In the genomic region with DNA sequence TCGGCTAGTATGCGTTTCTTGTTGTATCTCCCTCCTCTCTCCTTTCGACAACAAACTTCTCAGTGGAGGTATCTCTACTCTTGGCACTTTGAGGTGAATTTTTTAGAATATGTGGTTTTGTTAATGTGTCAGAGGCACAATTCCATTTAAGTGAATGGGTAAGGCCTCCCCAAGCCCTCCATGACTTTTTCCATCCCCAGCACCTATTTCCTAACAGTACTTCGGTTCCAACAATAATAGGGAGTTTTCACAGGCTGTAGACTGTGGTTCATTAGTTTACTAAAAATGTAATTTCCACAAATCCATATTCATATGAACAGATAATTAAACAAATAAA, we compare ENCODE assay signal across 1 cellular context.
TF ChIP-seq lines count a peak whose summit lies in the region.

No MANE protein-coding gene starts in this region.

TF ChIP-seq in GM23338, 12 proteins besides CTCF, POLR2A, EP300 and RAD21 (continued from another document):
- TF ChIP-seq, protein P1, sequence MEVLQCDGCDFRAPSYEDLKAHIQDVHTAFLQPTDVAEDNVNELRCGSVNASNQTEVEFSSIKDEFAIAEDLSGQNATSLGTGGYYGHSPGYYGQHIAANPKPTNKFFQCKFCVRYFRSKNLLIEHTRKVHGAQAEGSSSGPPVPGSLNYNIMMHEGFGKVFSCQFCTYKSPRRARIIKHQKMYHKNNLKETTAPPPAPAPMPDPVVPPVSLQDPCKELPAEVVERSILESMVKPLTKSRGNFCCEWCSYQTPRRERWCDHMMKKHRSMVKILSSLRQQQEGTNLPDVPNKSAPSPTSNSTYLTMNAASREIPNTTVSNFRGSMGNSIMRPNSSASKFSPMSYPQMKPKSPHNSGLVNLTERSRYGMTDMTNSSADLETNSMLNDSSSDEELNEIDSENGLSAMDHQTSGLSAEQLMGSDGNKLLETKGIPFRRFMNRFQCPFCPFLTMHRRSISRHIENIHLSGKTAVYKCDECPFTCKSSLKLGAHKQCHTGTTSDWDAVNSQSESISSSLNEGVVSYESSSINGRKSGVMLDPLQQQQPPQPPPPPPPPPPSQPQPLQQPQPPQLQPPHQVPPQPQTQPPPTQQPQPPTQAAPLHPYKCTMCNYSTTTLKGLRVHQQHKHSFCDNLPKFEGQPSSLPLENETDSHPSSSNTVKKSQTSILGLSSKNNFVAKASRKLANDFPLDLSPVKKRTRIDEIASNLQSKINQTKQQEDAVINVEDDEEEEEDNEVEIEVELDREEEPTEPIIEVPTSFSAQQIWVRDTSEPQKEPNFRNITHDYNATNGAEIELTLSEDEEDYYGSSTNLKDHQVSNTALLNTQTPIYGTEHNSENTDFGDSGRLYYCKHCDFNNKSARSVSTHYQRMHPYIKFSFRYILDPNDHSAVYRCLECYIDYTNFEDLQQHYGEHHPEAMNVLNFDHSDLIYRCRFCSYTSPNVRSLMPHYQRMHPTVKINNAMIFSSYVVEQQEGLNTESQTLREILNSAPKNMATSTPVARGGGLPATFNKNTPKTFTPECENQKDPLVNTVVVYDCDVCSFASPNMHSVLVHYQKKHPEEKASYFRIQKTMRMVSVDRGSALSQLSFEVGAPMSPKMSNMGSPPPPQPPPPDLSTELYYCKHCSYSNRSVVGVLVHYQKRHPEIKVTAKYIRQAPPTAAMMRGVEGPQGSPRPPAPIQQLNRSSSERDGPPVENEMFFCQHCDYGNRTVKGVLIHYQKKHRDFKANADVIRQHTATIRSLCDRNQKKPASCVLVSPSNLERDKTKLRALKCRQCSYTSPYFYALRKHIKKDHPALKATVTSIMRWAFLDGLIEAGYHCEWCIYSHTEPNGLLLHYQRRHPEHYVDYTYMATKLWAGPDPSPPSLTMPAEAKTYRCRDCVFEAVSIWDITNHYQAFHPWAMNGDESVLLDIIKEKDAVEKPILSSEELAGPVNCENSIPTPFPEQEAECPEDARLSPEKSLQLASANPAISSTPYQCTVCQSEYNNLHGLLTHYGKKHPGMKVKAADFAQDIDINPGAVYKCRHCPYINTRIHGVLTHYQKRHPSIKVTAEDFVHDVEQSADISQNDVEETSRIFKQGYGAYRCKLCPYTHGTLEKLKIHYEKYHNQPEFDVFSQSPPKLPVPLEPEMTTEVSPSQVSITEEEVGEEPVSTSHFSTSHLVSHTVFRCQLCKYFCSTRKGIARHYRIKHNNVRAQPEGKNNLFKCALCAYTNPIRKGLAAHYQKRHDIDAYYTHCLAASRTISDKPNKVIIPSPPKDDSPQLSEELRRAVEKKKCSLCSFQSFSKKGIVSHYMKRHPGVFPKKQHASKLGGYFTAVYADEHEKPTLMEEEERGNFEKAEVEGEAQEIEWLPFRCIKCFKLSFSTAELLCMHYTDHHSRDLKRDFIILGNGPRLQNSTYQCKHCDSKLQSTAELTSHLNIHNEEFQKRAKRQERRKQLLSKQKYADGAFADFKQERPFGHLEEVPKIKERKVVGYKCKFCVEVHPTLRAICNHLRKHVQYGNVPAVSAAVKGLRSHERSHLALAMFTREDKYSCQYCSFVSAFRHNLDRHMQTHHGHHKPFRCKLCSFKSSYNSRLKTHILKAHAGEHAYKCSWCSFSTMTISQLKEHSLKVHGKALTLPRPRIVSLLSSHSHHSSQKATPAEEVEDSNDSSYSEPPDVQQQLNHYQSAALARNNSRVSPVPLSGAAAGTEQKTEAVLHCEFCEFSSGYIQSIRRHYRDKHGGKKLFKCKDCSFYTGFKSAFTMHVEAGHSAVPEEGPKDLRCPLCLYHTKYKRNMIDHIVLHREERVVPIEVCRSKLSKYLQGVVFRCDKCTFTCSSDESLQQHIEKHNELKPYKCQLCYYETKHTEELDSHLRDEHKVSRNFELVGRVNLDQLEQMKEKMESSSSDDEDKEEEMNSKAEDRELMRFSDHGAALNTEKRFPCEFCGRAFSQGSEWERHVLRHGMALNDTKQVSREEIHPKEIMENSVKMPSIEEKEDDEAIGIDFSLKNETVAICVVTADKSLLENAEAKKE (CRISPR knock-in tag; IDR thresholded peaks at IDR 0.05), result no peak
- TF ChIP-seq NANOG (IDR thresholded peaks at IDR 0.05; ENCODE audit: borderline replicate concordance), result no peak
- no peak for TF ChIP-seq CREB1 (CRISPR knock-in tag; IDR thresholded peaks at IDR 0.05; ENCODE audit: low read depth)
